Comparison of ENCODE assay signal across 1 cellular context in the genomic region with DNA sequence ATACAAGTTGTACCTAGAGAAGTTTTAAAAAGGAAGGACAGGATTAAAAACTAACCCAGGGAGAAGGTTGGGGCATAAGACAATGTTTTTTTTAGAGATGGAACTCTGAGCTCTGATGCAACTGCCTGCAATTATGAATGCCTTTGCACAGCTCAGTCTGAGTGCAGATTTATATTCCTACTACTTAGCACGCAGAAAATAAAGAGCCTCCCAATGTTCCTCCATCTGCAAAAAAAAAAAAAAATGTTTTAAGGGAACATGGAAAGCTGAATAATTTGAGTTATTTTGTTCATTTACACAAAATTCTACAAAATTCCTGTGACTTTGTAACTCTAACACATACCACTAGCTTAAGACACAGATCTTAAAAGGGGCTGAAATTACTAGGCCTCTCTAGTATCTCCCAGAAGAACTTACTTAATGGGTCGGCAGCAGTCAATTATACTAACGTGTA.
TF ChIP-seq lines count a peak whose summit lies in the region.

No MANE protein-coding gene starts in this region.

TF ChIP-seq in K562, 482 proteins besides CTCF, POLR2A, EP300 and RAD21 (continued from another document and continues in another):
- TF ChIP-seq XRCC4 (IDR thresholded peaks at IDR 0.05; ENCODE audit: extremely low read depth, insufficient read depth, insufficient read length) (no peak), SMARCE1 (IDR thresholded peaks at IDR 0.05) (peak; percentile 61; the same call in 1 of the 2 replicates), RHOXF2B (CRISPR knock-in tag; conservative IDR thresholded peaks at IDR 0.05) (no peak), SP1 (CRISPR knock-in tag; IDR thresholded peaks at IDR 0.05) (no peak), MEIS2 (IDR thresholded peaks at IDR 0.05; ENCODE audit: partially characterized antibody) (peak; percentile 31), ZNF444 (CRISPR knock-in tag; IDR thresholded peaks at IDR 0.05) (no peak), BHLHE40 (IDR thresholded peaks at IDR 0.05; ENCODE audit: low read length) (no peak), BRD4 (IDR thresholded peaks at IDR 0.05) (no peak; the same call in 1 of the 2 replicates), ZNF445 (CRISPR knock-in tag; IDR thresholded peaks at IDR 0.05; ENCODE audit: low read depth) (no peak), ZKSCAN1 (IDR thresholded peaks at IDR 0.05; ENCODE audit: low read depth, low read length) (no peak), YY1 (IDR thresholded peaks at IDR 0.05; ENCODE audit: borderline replicate concordance in 1 of 3, control insufficient read depth in 1 of 3, extremely low read depth in 1 of 3, insufficient read depth in 3 of 3, insufficient read length in 1 of 3, insufficient replicate concordance in 2 of 3, low read depth in 1 of 3, low read length in 2 of 3) (no peak), BRD9 (IDR thresholded peaks at IDR 0.05; ENCODE audit: low read depth, partially characterized antibody) (peak; percentile 79), GABPA (tag; conservative IDR thresholded peaks at IDR 0.05; ENCODE audit: low read depth) (0 out of 2 replicates have a peak, but pooled peaks have one; percentile 29), HDAC2 (IDR thresholded peaks at IDR 0.05) (no peak), ZNF282 (CRISPR knock-in tag; IDR thresholded peaks at IDR 0.05) (no peak), DMBX1 (CRISPR knock-in tag; IDR thresholded peaks at IDR 0.05; ENCODE audit: borderline replicate concordance) (peak; percentile 93), DPF2 (IDR thresholded peaks at IDR 0.05) (peak; percentile 11; the same call in 1 of the 2 replicates), ZNF785 (CRISPR knock-in tag; IDR thresholded peaks at IDR 0.05) (no peak), SRSF1 (IDR thresholded peaks at IDR 0.05; ENCODE audit: low read depth, low read length) (no peak), SRF (CRISPR knock-in tag; IDR thresholded peaks at IDR 0.05) (no peak), NFATC3 (IDR thresholded peaks at IDR 0.05) (no peak), CBX3 (IDR thresholded peaks at IDR 0.05; ENCODE audit: borderline replicate concordance in 1 of 2, low read length in 2 of 2) (no peak), HIVEP1 (CRISPR knock-in tag; IDR thresholded peaks at IDR 0.05) (0 out of 2 replicates have a peak, but pooled peaks have one; percentile 23), CBX8 (IDR thresholded peaks at IDR 0.05; ENCODE audit: borderline replicate concordance, extremely low read depth, low read depth, low read length, poor library complexity, severe bottlenecking) (no peak), ATF7 (IDR thresholded peaks at IDR 0.05) (peak; percentile 80), KLF13 (tag; IDR thresholded peaks at IDR 0.05; ENCODE audit: borderline replicate concordance, low read depth) (0 out of 2 replicates have a peak, but pooled peaks have one; percentile 27), BRF1 (IDR thresholded peaks at IDR 0.05; ENCODE audit: borderline replicate concordance, extremely low read depth, insufficient read length) (no peak), GTF2E2 (tag; IDR thresholded peaks at IDR 0.05) (0 out of 2 replicates have a peak, but pooled peaks have one; percentile 59), MAZ (CRISPR knock-in tag; conservative IDR thresholded peaks at IDR 0.05 in 1 of 2, IDR thresholded peaks at IDR 0.05 in 1 of 2) (0 out of 4 replicates have a peak, but pooled peaks of 1 of the 2 experiments have one; percentile 12)
- TF ChIP-seq, protein P1, sequence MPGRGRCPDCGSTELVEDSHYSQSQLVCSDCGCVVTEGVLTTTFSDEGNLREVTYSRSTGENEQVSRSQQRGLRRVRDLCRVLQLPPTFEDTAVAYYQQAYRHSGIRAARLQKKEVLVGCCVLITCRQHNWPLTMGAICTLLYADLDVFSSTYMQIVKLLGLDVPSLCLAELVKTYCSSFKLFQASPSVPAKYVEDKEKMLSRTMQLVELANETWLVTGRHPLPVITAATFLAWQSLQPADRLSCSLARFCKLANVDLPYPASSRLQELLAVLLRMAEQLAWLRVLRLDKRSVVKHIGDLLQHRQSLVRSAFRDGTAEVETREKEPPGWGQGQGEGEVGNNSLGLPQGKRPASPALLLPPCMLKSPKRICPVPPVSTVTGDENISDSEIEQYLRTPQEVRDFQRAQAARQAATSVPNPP (IDR thresholded peaks at IDR 0.05; ENCODE audit: borderline replicate concordance, insufficient read depth, insufficient read length), result no peak
- TF ChIP-seq, protein P2, sequence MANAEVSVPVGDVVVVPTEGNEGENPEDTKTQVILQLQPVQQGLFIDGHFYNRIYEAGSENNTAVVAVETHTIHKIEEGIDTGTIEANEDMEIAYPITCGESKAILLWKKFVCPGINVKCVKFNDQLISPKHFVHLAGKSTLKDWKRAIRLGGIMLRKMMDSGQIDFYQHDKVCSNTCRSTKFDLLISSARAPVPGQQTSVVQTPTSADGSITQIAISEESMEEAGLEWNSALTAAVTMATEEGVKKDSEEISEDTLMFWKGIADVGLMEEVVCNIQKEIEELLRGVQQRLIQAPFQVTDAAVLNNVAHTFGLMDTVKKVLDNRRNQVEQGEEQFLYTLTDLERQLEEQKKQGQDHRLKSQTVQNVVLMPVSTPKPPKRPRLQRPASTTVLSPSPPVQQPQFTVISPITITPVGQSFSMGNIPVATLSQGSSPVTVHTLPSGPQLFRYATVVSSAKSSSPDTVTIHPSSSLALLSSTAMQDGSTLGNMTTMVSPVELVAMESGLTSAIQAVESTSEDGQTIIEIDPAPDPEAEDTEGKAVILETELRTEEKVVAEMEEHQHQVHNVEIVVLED (CRISPR knock-in tag; IDR thresholded peaks at IDR 0.05), result peak; percentile 20; the same call in 1 of the 2 replicates
- TF ChIP-seq, protein P3, sequence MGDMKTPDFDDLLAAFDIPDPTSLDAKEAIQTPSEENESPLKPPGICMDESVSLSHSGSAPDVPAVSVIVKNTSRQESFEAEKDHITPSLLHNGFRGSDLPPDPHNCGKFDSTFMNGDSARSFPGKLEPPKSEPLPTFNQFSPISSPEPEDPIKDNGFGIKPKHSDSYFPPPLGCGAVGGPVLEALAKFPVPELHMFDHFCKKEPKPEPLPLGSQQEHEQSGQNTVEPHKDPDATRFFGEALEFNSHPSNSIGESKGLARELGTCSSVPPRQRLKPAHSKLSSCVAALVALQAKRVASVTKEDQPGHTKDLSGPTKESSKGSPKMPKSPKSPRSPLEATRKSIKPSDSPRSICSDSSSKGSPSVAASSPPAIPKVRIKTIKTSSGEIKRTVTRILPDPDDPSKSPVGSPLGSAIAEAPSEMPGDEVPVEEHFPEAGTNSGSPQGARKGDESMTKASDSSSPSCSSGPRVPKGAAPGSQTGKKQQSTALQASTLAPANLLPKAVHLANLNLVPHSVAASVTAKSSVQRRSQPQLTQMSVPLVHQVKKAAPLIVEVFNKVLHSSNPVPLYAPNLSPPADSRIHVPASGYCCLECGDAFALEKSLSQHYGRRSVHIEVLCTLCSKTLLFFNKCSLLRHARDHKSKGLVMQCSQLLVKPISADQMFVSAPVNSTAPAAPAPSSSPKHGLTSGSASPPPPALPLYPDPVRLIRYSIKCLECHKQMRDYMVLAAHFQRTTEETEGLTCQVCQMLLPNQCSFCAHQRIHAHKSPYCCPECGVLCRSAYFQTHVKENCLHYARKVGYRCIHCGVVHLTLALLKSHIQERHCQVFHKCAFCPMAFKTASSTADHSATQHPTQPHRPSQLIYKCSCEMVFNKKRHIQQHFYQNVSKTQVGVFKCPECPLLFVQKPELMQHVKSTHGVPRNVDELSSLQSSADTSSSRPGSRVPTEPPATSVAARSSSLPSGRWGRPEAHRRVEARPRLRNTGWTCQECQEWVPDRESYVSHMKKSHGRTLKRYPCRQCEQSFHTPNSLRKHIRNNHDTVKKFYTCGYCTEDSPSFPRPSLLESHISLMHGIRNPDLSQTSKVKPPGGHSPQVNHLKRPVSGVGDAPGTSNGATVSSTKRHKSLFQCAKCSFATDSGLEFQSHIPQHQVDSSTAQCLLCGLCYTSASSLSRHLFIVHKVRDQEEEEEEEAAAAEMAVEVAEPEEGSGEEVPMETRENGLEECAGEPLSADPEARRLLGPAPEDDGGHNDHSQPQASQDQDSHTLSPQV (IDR thresholded peaks at IDR 0.05), result peak; percentile 66; the same call in 1 of the 2 replicates
- TF ChIP-seq, protein P4, sequence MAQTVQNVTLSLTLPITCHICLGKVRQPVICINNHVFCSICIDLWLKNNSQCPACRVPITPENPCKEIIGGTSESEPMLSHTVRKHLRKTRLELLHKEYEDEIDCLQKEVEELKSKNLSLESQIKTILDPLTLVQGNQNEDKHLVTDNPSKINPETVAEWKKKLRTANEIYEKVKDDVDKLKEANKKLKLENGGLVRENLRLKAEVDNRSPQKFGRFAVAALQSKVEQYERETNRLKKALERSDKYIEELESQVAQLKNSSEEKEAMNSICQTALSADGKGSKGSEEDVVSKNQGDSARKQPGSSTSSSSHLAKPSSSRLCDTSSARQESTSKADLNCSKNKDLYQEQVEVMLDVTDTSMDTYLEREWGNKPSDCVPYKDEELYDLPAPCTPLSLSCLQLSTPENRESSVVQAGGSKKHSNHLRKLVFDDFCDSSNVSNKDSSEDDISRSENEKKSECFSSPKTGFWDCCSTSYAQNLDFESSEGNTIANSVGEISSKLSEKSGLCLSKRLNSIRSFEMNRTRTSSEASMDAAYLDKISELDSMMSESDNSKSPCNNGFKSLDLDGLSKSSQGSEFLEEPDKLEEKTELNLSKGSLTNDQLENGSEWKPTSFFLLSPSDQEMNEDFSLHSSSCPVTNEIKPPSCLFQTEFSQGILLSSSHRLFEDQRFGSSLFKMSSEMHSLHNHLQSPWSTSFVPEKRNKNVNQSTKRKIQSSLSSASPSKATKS (CRISPR knock-in tag; IDR thresholded peaks at IDR 0.05), result no peak
- TF ChIP-seq, protein P5, sequence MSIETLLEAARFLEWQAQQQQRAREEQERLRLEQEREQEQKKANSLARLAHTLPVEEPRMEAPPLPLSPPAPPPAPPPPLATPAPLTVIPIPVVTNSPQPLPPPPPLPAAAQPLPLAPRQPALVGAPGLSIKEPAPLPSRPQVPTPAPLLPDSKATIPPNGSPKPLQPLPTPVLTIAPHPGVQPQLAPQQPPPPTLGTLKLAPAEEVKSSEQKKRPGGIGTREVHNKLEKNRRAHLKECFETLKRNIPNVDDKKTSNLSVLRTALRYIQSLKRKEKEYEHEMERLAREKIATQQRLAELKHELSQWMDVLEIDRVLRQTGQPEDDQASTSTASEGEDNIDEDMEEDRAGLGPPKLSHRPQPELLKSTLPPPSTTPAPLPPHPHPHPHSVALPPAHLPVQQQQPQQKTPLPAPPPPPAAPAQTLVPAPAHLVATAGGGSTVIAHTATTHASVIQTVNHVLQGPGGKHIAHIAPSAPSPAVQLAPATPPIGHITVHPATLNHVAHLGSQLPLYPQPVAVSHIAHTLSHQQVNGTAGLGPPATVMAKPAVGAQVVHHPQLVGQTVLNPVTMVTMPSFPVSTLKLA (conservative IDR thresholded peaks at IDR 0.05), result no peak
- TF ChIP-seq, protein P6, sequence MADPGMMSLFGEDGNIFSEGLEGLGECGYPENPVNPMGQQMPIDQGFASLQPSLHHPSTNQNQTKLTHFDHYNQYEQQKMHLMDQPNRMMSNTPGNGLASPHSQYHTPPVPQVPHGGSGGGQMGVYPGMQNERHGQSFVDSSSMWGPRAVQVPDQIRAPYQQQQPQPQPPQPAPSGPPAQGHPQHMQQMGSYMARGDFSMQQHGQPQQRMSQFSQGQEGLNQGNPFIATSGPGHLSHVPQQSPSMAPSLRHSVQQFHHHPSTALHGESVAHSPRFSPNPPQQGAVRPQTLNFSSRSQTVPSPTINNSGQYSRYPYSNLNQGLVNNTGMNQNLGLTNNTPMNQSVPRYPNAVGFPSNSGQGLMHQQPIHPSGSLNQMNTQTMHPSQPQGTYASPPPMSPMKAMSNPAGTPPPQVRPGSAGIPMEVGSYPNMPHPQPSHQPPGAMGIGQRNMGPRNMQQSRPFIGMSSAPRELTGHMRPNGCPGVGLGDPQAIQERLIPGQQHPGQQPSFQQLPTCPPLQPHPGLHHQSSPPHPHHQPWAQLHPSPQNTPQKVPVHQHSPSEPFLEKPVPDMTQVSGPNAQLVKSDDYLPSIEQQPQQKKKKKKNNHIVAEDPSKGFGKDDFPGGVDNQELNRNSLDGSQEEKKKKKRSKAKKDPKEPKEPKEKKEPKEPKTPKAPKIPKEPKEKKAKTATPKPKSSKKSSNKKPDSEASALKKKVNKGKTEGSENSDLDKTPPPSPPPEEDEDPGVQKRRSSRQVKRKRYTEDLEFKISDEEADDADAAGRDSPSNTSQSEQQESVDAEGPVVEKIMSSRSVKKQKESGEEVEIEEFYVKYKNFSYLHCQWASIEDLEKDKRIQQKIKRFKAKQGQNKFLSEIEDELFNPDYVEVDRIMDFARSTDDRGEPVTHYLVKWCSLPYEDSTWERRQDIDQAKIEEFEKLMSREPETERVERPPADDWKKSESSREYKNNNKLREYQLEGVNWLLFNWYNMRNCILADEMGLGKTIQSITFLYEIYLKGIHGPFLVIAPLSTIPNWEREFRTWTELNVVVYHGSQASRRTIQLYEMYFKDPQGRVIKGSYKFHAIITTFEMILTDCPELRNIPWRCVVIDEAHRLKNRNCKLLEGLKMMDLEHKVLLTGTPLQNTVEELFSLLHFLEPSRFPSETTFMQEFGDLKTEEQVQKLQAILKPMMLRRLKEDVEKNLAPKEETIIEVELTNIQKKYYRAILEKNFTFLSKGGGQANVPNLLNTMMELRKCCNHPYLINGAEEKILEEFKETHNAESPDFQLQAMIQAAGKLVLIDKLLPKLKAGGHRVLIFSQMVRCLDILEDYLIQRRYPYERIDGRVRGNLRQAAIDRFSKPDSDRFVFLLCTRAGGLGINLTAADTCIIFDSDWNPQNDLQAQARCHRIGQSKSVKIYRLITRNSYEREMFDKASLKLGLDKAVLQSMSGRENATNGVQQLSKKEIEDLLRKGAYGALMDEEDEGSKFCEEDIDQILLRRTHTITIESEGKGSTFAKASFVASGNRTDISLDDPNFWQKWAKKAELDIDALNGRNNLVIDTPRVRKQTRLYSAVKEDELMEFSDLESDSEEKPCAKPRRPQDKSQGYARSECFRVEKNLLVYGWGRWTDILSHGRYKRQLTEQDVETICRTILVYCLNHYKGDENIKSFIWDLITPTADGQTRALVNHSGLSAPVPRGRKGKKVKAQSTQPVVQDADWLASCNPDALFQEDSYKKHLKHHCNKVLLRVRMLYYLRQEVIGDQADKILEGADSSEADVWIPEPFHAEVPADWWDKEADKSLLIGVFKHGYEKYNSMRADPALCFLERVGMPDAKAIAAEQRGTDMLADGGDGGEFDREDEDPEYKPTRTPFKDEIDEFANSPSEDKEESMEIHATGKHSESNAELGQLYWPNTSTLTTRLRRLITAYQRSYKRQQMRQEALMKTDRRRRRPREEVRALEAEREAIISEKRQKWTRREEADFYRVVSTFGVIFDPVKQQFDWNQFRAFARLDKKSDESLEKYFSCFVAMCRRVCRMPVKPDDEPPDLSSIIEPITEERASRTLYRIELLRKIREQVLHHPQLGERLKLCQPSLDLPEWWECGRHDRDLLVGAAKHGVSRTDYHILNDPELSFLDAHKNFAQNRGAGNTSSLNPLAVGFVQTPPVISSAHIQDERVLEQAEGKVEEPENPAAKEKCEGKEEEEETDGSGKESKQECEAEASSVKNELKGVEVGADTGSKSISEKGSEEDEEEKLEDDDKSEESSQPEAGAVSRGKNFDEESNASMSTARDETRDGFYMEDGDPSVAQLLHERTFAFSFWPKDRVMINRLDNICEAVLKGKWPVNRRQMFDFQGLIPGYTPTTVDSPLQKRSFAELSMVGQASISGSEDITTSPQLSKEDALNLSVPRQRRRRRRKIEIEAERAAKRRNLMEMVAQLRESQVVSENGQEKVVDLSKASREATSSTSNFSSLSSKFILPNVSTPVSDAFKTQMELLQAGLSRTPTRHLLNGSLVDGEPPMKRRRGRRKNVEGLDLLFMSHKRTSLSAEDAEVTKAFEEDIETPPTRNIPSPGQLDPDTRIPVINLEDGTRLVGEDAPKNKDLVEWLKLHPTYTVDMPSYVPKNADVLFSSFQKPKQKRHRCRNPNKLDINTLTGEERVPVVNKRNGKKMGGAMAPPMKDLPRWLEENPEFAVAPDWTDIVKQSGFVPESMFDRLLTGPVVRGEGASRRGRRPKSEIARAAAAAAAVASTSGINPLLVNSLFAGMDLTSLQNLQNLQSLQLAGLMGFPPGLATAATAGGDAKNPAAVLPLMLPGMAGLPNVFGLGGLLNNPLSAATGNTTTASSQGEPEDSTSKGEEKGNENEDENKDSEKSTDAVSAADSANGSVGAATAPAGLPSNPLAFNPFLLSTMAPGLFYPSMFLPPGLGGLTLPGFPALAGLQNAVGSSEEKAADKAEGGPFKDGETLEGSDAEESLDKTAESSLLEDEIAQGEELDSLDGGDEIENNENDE (IDR thresholded peaks at IDR 0.05; ENCODE audit: low read depth, low read length), result no peak
